24 cellular contexts compared by ENCODE assay signal in the genomic region with DNA sequence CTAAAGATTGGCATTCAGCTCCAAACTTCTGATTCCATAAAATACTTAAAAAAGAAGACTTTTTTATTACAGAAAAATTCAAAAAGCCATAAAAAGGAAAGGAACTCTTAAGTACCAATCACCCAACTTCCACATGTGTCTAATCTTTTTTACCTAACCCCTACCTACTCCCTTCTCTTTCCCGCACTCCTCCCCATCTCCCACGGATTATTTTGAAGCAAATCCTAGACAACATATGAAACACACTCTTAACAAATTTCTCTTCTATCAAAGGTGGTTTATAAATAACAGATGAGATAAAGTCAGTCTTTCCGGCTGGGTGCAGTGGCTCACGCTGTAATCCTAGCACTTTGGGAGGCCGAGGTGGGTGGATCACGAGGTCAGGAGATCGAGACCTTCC.
"Had no signal": no experiment of that assay in that cellular context is flagged by ENCODE, and none has a peak within 500 bp of the region (broad histone marks: within the 10 kb centered on the region; RNA-seq: fewer than 3 reads in every experiment).

No MANE protein-coding gene starts in this region.

- H3K27me3 Mint-ChIP-seq: central memory CD8-positive, alpha-beta T cell; naive thymus-derived CD4-positive, alpha-beta T cell; stimulated activated memory B cell treated with anti-CD40 and anti-IgM and Interleukin-4, amounts not matched to agents 10 μg/mL and 1 μg/mL and 100 μg/mL, for 72 hours had no signal

- H3K27ac Mint-ChIP-seq: stimulated activated memory B cell treated with anti-CD40 and anti-IgM and Interleukin-4, amounts not matched to agents 10 μg/mL and 1 μg/mL and 100 μg/mL, for 72 hours had no signal

- H3K27me3 ChIP-seq: colonic mucosa, esophagus muscularis mucosa, foreskin keratinocyte, gastroesophageal sphincter, neutrophil, sigmoid colon, tibial nerve, upper lobe of left lung had no signal

- H3K36me3 ChIP-seq: colonic mucosa, esophagus muscularis mucosa, gastroesophageal sphincter, neutrophil, prostate gland, sigmoid colon, thoracic aorta, tibial nerve, upper lobe of left lung had no signal

- H3K4me3 ChIP-seq: colonic mucosa, esophagus muscularis mucosa, gastroesophageal sphincter, prostate gland, sigmoid colon, thoracic aorta, tibial nerve, upper lobe of left lung had no signal

- H3K4me3 Mint-ChIP-seq: central memory CD8-positive, alpha-beta T cell; naive thymus-derived CD4-positive, alpha-beta T cell; stimulated activated memory B cell treated with anti-CD40 and anti-IgM and Interleukin-4, amounts not matched to agents 10 μg/mL and 1 μg/mL and 100 μg/mL, for 72 hours had no signal

- H3K9me3 Mint-ChIP-seq: central memory CD8-positive, alpha-beta T cell; stimulated activated memory B cell treated with anti-CD40 and anti-IgM and Interleukin-4, amounts not matched to agents 10 μg/mL and 1 μg/mL and 100 μg/mL, for 72 hours had no signal

- H3K36me3 Mint-ChIP-seq: stimulated activated memory B cell treated with anti-CD40 and anti-IgM and Interleukin-4, amounts not matched to agents 10 μg/mL and 1 μg/mL and 100 μg/mL, for 72 hours had no signal

- ATAC-seq: foreskin keratinocyte; gastroesophageal sphincter; naive thymus-derived CD4-positive, alpha-beta T cell; stimulated activated memory B cell treated with anti-CD40 and anti-IgM and Interleukin-4, amounts not matched to agents 10 μg/mL and 1 μg/mL and 100 μg/mL, for 72 hours; stimulated activated naive CD8-positive, alpha-beta T cell treated with anti-CD3 and anti-CD28 coated beads, Interleukin-15, Interleukin-2, amounts not matched to agents 100 U/mL and 50 U/mL, for 24 hours had no signal

- H3K4me1 ChIP-seq: colonic mucosa, foreskin keratinocyte, prostate gland had no signal

- DNase-seq: colonic mucosa; dermis blood vessel endothelial cell; effector memory CD4-positive, alpha-beta T cell; foreskin keratinocyte; glutamatergic neuron; kidney; mesenchymal stem cell; midbrain; naive thymus-derived CD4-positive, alpha-beta T cell; right cardiac atrium; sigmoid colon; stimulated activated CD4-positive, alpha-beta T cell treated with anti-CD3 and anti-CD28 coated beads, Interleukin-2, amount 100 ng/mL, for 24 hours; stimulated activated CD4-positive, alpha-beta T cell treated with anti-CD3 and anti-CD28 coated beads, Interleukin-4, amount 100 ng/mL, for 24 hours; stimulated activated naive CD8-positive, alpha-beta T cell treated with anti-CD3 and anti-CD28 coated beads, Interleukin-15, Interleukin-2, amounts not matched to agents 100 U/mL and 50 U/mL, for 24 hours; substantia nigra; upper lobe of left lung had no signal

- H3K9me3 ChIP-seq: colonic mucosa, esophagus muscularis mucosa, gastroesophageal sphincter, neutrophil, prostate gland, sigmoid colon, thoracic aorta, tibial nerve, upper lobe of left lung had no signal
